In the genomic region with DNA sequence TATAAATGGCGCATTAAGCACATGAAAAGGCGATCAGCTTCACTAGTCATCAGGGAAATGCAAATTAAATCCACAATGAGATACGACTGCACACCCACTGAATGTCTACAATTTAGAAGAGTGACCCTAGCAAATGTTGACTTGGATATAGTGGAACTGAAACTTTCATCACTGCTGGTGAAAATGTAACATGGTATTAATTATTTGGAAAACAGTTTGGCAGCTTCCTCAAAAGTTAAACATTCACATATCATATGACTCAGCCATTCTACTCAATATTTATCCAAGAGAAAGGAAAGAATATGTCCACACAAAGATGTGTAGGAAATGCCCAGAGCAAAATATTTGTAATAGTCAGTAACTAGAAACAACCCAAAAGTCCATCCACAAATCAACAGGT, we compare ENCODE assay signal across 17 cellular contexts.
A peak's percentile ranks its signal among the peaks of the same experiment; 100 is the strongest.
DNase-seq lines count a peak whose midpoint lies in the region; ATAC-seq, FAIRE-seq and TF ChIP-seq lines count a peak whose summit lies in the region.
"Had no signal": no experiment of that assay in that cellular context is flagged by ENCODE, and none has a peak within 500 bp of the region (broad histone marks: within the 10 kb centered on the region; RNA-seq: fewer than 3 reads in every experiment).

No MANE protein-coding gene starts in this region.

- no peak overlapping the region for H3K9ac ChIP-seq in SK-N-MC (ENCODE audit: insufficient read length)

- TF ChIP-seq POLR2A in H54 (IDR thresholded peaks at IDR 0.05; ENCODE audit: low read depth, low read length): no peak

- ATAC-seq in GM21423 (IDR thresholded peaks at IDR 0.05; ENCODE audit: unreplicated experiment): no peak
- no peak for ATAC-seq in GM18519 (IDR thresholded peaks at IDR 0.05; ENCODE audit: low FRiP score, unreplicated experiment)
- ATAC-seq in HG03108 (IDR thresholded peaks at IDR 0.05; ENCODE audit: unreplicated experiment): no peak
- ATAC-seq: activated CD8-positive, alpha-beta T cell treated with anti-CD3 and anti-CD28 coated beads, Interleukin-2, amount 10 ng/mL, durations not matched to agents 7 days and 5 days; left lobe of liver had no signal

- H3K27ac ChIP-seq in SK-N-MC: peak overlapping the region; percentile 94
- H3K27ac ChIP-seq: ovary, VCaP had no signal

- H3K4me3 ChIP-seq in SK-N-MC (0 out of 2 replicates have a peak overlapping the region, but pooled peaks have one; percentile 9), fibroblast of pulmonary artery (replicated peaks; ENCODE audit: low read depth, low read length) (no peak overlapping the region)
- H3K4me3 ChIP-seq: ovary, skin epidermis, tibial artery had no signal

- FAIRE-seq in A204.1 (lab: Jason Lieb, UNC) (peak; percentile 3), H54 (lab: Jason Lieb, UNC) (peak; percentile 87)

- no peak for TF ChIP-seq CTCF in fibroblast of pulmonary artery (IDR thresholded peaks at IDR 0.05; ENCODE audit: low read length, missing control alignments)
- TF ChIP-seq CTCF in GM20000 (IDR thresholded peaks at IDR 0.05; ENCODE audit: extremely low read depth, missing control alignments): no peak

- no peaks in the 10 kb centered on the region for H3K9me3 ChIP-seq in SK-N-MC (ENCODE audit: low read depth, low read length)
- H3K9me3 ChIP-seq: ovary, tibial artery had no signal

- H3K36me3 ChIP-seq in SK-N-MC (ENCODE audit: insufficient read depth, low read length): no peaks in the 10 kb centered on the region; the same call in 1 of the 2 replicates
- H3K36me3 ChIP-seq: ovary, tibial artery had no signal

- DNase-seq in H54 (ENCODE audit: insufficient read length, low spot score) (no peak), SK-N-MC (ENCODE audit: low read depth, low spot score) (no peak), fibroblast of pulmonary artery (ENCODE audit: low read depth) (peak; percentile 20), GM20000 (ENCODE audit: low spot score) (no peak)
- DNase-seq: activated CD8-positive, alpha-beta T cell treated with anti-CD3 and anti-CD28 coated beads, Interleukin-2, amount 10 ng/mL, durations not matched to agents 7 days and 5 days; hypothalamus; NCI-H1694; NCI-H446 treated with DMSO at 0.1 percent for 48 hours; ovary; tibial artery had no signal
